Comparison of ENCODE assay signal across 8 cellular contexts in the genomic region with DNA sequence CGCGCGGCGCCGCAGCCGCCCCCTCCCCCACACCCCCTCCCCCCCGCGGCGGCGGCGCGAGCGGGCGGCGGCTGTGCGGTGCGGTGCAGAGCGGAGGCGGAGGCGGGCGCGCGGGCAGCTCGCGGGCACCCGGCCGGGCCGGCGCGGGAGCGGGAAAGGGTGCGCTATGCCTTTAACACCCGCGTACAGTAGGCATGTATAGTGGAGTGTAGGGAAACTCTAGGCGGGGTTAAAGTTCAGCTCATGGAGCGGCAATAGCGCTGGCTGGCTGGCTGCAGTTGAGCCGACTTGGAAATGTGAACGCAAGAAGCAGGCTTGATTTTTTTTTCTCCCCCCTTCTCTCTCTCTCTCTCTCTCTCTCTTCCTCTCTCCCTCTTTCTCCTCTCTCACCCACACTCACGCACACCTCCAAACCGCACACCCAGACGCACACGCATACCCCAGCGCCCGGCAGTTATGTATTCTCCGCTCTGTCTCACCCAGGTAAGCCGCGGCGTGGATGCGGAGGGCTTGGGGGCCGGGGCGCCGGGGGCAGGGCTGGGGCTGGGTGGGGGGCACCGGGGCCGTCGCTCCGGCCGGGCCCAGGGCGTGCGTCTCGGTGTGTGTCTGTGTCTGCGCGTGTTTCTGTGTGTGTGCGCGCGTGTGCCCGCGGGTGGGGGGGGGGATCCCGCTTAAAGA. TPM values are rescaled to one million over a fixed set of nuclear protein-coding genes. Genes with fewer than 3 reads are reported as not detected.
A peak's percentile ranks its signal among the peaks of the same experiment; 100 is the strongest.
DNase-seq lines count a peak whose midpoint lies in the region; ATAC-seq, FAIRE-seq and TF ChIP-seq lines count a peak whose summit lies in the region.

Gene NFIA (plus strand): TSS at position 226 of the 678 bp plus-strand sequence.

- no peak within 1 kb of the TSS for H3K27ac Mint-ChIP-seq in activated naive CD4-positive, alpha-beta T cell treated with anti-CD3 and anti-CD28 coated beads, Interleukin-2, amount 10 ng/mL, durations not matched to agents 7 days and 5 days
- H3K27ac Mint-ChIP-seq in nephron, result peak within 1 kb of the TSS; percentile 88 to 100 (median 99)

- under 1% methylated on average over 17 of the region's 69 CpGs for WGBS in A549 (ENCODE audit: missing lambda C conversion rate)

- CTCF ChIA-PET in A549 (lab: Yijun Ruan, JAX), result no interaction called here
- CTCF ChIA-PET in PC-3 (lab: Charles Lee), result interaction anchor here (0.6 kb wide), 1 partner anchor 1323 kb away, joined by 3 read pairs; no protein-coding TSS in a partner anchor
- CTCF ChIA-PET in activated naive CD4-positive, alpha-beta T cell treated with anti-CD3 and anti-CD28 coated beads, Interleukin-2, amount 10 ng/mL, durations not matched to agents 7 days and 5 days (lab: Charles Lee), result interaction anchor here (1.8 kb wide), 1 partner anchor 33 kb away, joined by 10 read pairs; no protein-coding TSS in a partner anchor

- TF ChIP-seq EP300 in A549 (IDR thresholded peaks at IDR 0.05), result no peak

- intact Hi-C loops in PC-3 (cut with micrococcal nuclease) (loop anchor here (10.0 kb wide), 1 partner anchor 132 kb away; no protein-coding TSS in a partner anchor), vagina (cut with DNase I) (loop anchor here (5.0 to 10.0 kb wide), 2 partner anchors 252 to 370 kb away; no protein-coding TSS in a partner anchor)

- no peaks in the 10 kb centered on the region for H3K9me3 ChIP-seq in A549
- no peaks in the 10 kb centered on the region for H3K9me3 ChIP-seq in HAP-1
- no peaks in the 10 kb centered on the region for H3K9me3 ChIP-seq in PC-3 (ENCODE audit: low read length)
- no peaks in the 10 kb centered on the region for H3K9me3 ChIP-seq in vagina

- peak within 1 kb of the TSS; percentile 91 to 100 for H3K27ac ChIP-seq in A549
- peak within 1 kb of the TSS; percentile 33 for H3K27ac ChIP-seq in PC-3 (ENCODE audit: low read length)
- H3K27ac ChIP-seq in foreskin keratinocyte, result peak within 1 kb of the TSS; percentile 73
- H3K27ac ChIP-seq in vagina, result peak within 1 kb of the TSS; percentile 95

- peak within 1 kb of the TSS; percentile 77 for H2AFZ ChIP-seq in PC-3 (ENCODE audit: low read length)

- H3K4me1 ChIP-seq in A549, result peaks cover 55% of the 10 kb centered on the region
- peaks cover 48% of the 10 kb centered on the region for H3K4me1 ChIP-seq in HAP-1
- H3K4me1 ChIP-seq in PC-3 (ENCODE audit: insufficient read depth, low read length), result peaks cover 58% of the 10 kb centered on the region
- H3K4me1 ChIP-seq in foreskin keratinocyte, result peaks cover 48% of the 10 kb centered on the region
- H3K4me1 ChIP-seq in vagina, result peaks cover 55% of the 10 kb centered on the region

- no peak for FAIRE-seq in A549 (lab: Jason Lieb, UNC)

- no peaks in the 10 kb centered on the region for H3K36me3 ChIP-seq in HAP-1 (replicated peaks)
- H3K36me3 ChIP-seq in PC-3 (ENCODE audit: low read depth, low read length), result no peaks in the 10 kb centered on the region
- H3K36me3 ChIP-seq in vagina, result no peaks in the 10 kb centered on the region

- no peak for TF ChIP-seq CTCF in A549 (IDR thresholded peaks at IDR 0.05)
- TF ChIP-seq CTCF in PC-3 (conservative IDR thresholded peaks at IDR 0.05; ENCODE audit: low read depth, low read length), result no peak
- TF ChIP-seq CTCF in foreskin keratinocyte (conservative IDR thresholded peaks at IDR 0.05), result no peak
- TF ChIP-seq CTCF in nephron (IDR thresholded peaks at IDR 0.05; ENCODE audit: unreplicated experiment in 3 of 3), result no peak
- no peak for TF ChIP-seq CTCF in vagina (IDR thresholded peaks at IDR 0.05)

- POLR2A ChIA-PET in A549 (lab: Yijun Ruan, JAX), result interaction anchor here (0.6 to 1.4 kb wide), 7 partner anchors 25 to 506 kb away, joined by 3 to 6 read pairs (median 3); no protein-coding TSS in a partner anchor
- POLR2A ChIA-PET in PC-3 (lab: Charles Lee; ENCODE audit: unreplicated experiment), result interaction anchor here (0.7 kb wide), 1 partner anchor 160 kb away, joined by 4 read pairs; no protein-coding TSS in a partner anchor

- peak within 1 kb of the TSS; percentile 83 for H3K4me3 Mint-ChIP-seq in activated naive CD4-positive, alpha-beta T cell treated with anti-CD3 and anti-CD28 coated beads, Interleukin-2, amount 10 ng/mL, durations not matched to agents 7 days and 5 days
- peak within 1 kb of the TSS; percentile 97 to 99 (median 98) for H3K4me3 Mint-ChIP-seq in nephron

- TF ChIP-seq RAD21 in A549 (conservative IDR thresholded peaks at IDR 0.05 in 1 of 2, IDR thresholded peaks at IDR 0.05 in 1 of 2), result no peak

- H3K27me3 Mint-ChIP-seq in activated naive CD4-positive, alpha-beta T cell treated with anti-CD3 and anti-CD28 coated beads, Interleukin-2, amount 10 ng/mL, durations not matched to agents 7 days and 5 days, result peaks cover 60% of the 10 kb centered on the region
- peaks cover 33% of the 10 kb centered on the region for H3K27me3 Mint-ChIP-seq in nephron (ENCODE audit: low read depth)

- H4K20me1 ChIP-seq in PC-3 (ENCODE audit: low read length), result no peaks in the 10 kb centered on the region

- peak within 1 kb of the TSS; percentile 75 for H3K9ac ChIP-seq in PC-3 (ENCODE audit: low read length)

- peak; percentile 27; the same call in 1 of the 2 replicates for TF ChIP-seq POLR2A in A549 (IDR thresholded peaks at IDR 0.05; ENCODE audit: low read length)
- TF ChIP-seq POLR2A in vagina (IDR thresholded peaks at IDR 0.05), result peak in 1 of 2 donors; percentile 7

- peak; percentile 61 to 86 for DNase-seq in A549 (ENCODE audit: low read depth in 1 of 2, low spot score in 1 of 2)
- peak; percentile 76 to 77 for DNase-seq in HAP-1 (ENCODE audit: low spot score in 2 of 2)
- DNase-seq in PC-3, result peak; percentile 68
- peak; percentile 44 for DNase-seq in activated naive CD4-positive, alpha-beta T cell treated with anti-CD3 and anti-CD28 coated beads, Interleukin-2, amount 10 ng/mL, durations not matched to agents 7 days and 5 days
- DNase-seq in foreskin keratinocyte, result peak in 1 of 2 donors; percentile 62
- DNase-seq in vagina (ENCODE audit: extremely low spot score in 2 of 2), result no peak

- H3K4me1 Mint-ChIP-seq in activated naive CD4-positive, alpha-beta T cell treated with anti-CD3 and anti-CD28 coated beads, Interleukin-2, amount 10 ng/mL, durations not matched to agents 7 days and 5 days, result peaks cover 41% of the 10 kb centered on the region
- peaks cover 70% of the 10 kb centered on the region for H3K4me1 Mint-ChIP-seq in nephron

- no peaks in the 10 kb centered on the region for H3K27me3 ChIP-seq in HAP-1 (ENCODE audit: low read depth)
- H3K27me3 ChIP-seq in PC-3 (ENCODE audit: low read length), result no peaks in the 10 kb centered on the region
- H3K27me3 ChIP-seq in foreskin keratinocyte, result no peaks in the 10 kb centered on the region
- no peaks in the 10 kb centered on the region for H3K27me3 ChIP-seq in vagina

- no peaks in the 10 kb centered on the region for H3K9me3 Mint-ChIP-seq in activated naive CD4-positive, alpha-beta T cell treated with anti-CD3 and anti-CD28 coated beads, Interleukin-2, amount 10 ng/mL, durations not matched to agents 7 days and 5 days
- no peaks in the 10 kb centered on the region for H3K9me3 Mint-ChIP-seq in nephron

- in situ Hi-C loops in HAP-1 (cut with MboI; ENCODE audit: low sequenced_read_pairs), result no loop called here

- peaks cover 2% of the 10 kb centered on the region for H3K36me3 Mint-ChIP-seq in activated naive CD4-positive, alpha-beta T cell treated with anti-CD3 and anti-CD28 coated beads, Interleukin-2, amount 10 ng/mL, durations not matched to agents 7 days and 5 days
- H3K36me3 Mint-ChIP-seq in nephron (ENCODE audit: low read depth), result peaks cover 6% of the 10 kb centered on the region

- H3K4me2 ChIP-seq in A549 (peak within 1 kb of the TSS; percentile 89), PC-3 (ENCODE audit: low read length) (peak within 1 kb of the TSS; percentile 93)

- H3K9me2 ChIP-seq in PC-3 (replicated peaks; ENCODE audit: low read length), result no peaks in the 10 kb centered on the region

- no peaks in the 10 kb centered on the region for H3F3A ChIP-seq in PC-3 (ENCODE audit: low read length, unreplicated experiment)

- H3K4me3 ChIP-seq in A549, result peak within 1 kb of the TSS; percentile 91
- peak within 1 kb of the TSS; percentile 55 for H3K4me3 ChIP-seq in HAP-1
- H3K4me3 ChIP-seq in PC-3 (ENCODE audit: low read length), result peak within 1 kb of the TSS; percentile 76
- peak within 1 kb of the TSS; percentile 93 to 94 for H3K4me3 ChIP-seq in vagina

- no TSS peak for BruUV-seq in PC-3 (replicated peaks; lab: Mats Ljungman, UMichigan)

- peaks cover 45% of the 10 kb centered on the region for H3K79me2 ChIP-seq in PC-3 (ENCODE audit: low read length)

- ATAC-seq in A549, result peak; percentile 73 to 76
- peak; percentile 44 for ATAC-seq in PC-3
- peak; percentile 60 for ATAC-seq in foreskin keratinocyte
- ATAC-seq in HG02973 (IDR thresholded peaks at IDR 0.05; ENCODE audit: unreplicated experiment), result no peak

TF ChIP-seq in A549, 52 proteins besides CTCF, POLR2A, EP300 and RAD21:
- peak; percentile 55; the same call in 1 of the 2 replicates for TF ChIP-seq E2F6 (IDR thresholded peaks at IDR 0.05; ENCODE audit: borderline replicate concordance, low read depth)
- no peak for TF ChIP-seq BHLHE40 (IDR thresholded peaks at IDR 0.05; ENCODE audit: low read depth, low read length)
- TF ChIP-seq HOXB5 (CRISPR knock-in tag; IDR thresholded peaks at IDR 0.05), result no peak
- TF ChIP-seq JUN (IDR thresholded peaks at IDR 0.05), result 0 out of 5 replicates have a peak, but pooled peaks of 1 of the 2 experiments have one; percentile 3
- TF ChIP-seq ESRRA (IDR thresholded peaks at IDR 0.05; ENCODE audit: borderline replicate concordance, low read length), result no peak

RNA-seq across cellular contexts. Expression of gene NFIA, which starts in this region (rescaled TPM):
- 21.3 and 25.8 TPM in 2 replicates for polyA plus RNA-seq in A549 (2011; rRNA removed)
- 7.6 and 9.7 TPM in 2 replicates for polyA plus RNA-seq in A549 (2012; cell fraction: cytosol; rRNA removed)
- 6.6 and 9.0 TPM in 2 replicates for polyA plus RNA-seq in A549 (2012; cell fraction: nucleus; rRNA removed)
- polyA plus RNA-seq in A549 (2017; fragmentation: RNase III; extraction: RNeasy Plus Mini Kit Qiagen cat#74134 plus additional on column Dnase treatment), result 6.5 to 6.7 TPM (median 6.7 TPM) in 3 replicates
- 91.4 and 115 TPM in 2 replicates for polyA minus RNA-seq in A549 (2011; rRNA and poly(A)+ RNA removed)
- 5.2 and 12.7 TPM in 2 replicates for total RNA-seq in PC-3 (2014; rRNA removed)
- 15.1 and 16.8 TPM in 2 replicates for total RNA-seq in foreskin keratinocyte
- 3.2 and 4.0 TPM in 2 replicates for polyA plus RNA-seq in foreskin keratinocyte
- 59.2 TPM for total RNA-seq in vagina

Comparison
In these comparisons a context has a peak if more than half of its experiments do, and no peak if none do; other contexts are left out.
1. DNase-seq: peak in A549 (2 of 2), HAP-1 (2 of 2), PC-3 (single experiment) and activated naive CD4-positive, alpha-beta T cell treated with anti-CD3 and anti-CD28 coated beads, Interleukin-2, amount 10 ng/mL, durations not matched to agents 7 days and 5 days (single experiment); none in vagina (0 of 2).
2. H3K27ac ChIP-seq: peak in every context shown above with its lines; median percentile 96 in A549; 95 in vagina; 73 in foreskin keratinocyte; 33 in PC-3.
3. Peak in every context shown above with its lines, with median percentiles within 50 percentile points of each other: H3K4me3 ChIP-seq.